ENCODE assay signal across 11 cellular contexts in the genomic region with DNA sequence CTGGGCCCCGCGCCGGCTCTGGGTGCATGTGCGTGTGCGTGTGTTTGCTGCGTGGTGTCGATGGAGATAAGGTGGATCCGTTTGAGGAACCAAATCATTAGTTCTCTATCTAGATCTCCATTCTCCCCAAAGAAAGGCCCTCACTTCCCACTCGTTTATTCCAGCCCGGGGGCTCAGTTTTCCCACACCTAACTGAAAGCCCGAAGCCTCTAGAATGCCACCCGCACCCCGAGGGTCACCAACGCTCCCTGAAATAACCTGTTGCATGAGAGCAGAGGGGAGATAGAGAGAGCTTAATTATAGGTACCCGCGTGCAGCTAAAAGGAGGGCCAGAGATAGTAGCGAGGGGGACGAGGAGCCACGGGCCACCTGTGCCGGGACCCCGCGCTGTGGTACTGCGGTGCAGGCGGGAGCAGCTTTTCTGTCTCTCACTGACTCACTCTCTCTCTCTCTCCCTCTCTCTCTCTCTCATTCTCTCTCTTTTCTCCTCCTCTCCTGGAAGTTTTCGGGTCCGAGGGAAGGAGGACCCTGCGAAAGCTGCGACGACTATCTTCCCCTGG. TPM values are rescaled to one million over a fixed set of nuclear protein-coding genes. Genes with fewer than 3 reads are reported as not detected.
A peak's percentile ranks its signal among the peaks of the same experiment; 100 is the strongest.
DNase-seq lines count a peak whose midpoint lies in the region; ATAC-seq, FAIRE-seq and TF ChIP-seq lines count a peak whose summit lies in the region.
"Had no signal": no experiment of that assay in that cellular context is flagged by ENCODE, and none has a peak within 500 bp of the region (broad histone marks: within the 10 kb centered on the region; RNA-seq: fewer than 3 reads in every experiment).

No MANE protein-coding gene starts in this region.

- no peak for FAIRE-seq in H54 (lab: Jason Lieb, UNC)
- FAIRE-seq: HepG2 had no signal

- peak overlapping the region; percentile 88 for H3K4me2 ChIP-seq in GM23338

- no peaks in the 10 kb centered on the region for H3K9me2 ChIP-seq in GM23338 (ENCODE audit: insufficient read depth)

- H3F3A ChIP-seq in GM23338 (replicated peaks; ENCODE audit: low read depth) = 0 out of 2 replicates have a peak, but pooled peaks cover 5% of the 10 kb centered on the region

- H3K27me3 Mint-ChIP-seq in GM23338 (ENCODE audit: insufficient read depth, low read depth, poor library complexity) = peaks cover 93% of the 10 kb centered on the region
- peaks cover 70% of the 10 kb centered on the region for H3K27me3 Mint-ChIP-seq in activated T-helper 17 cell treated with anti-CD3 and anti-CD28 coated beads, Interleukin-2, amount 50 U/mL, for 72 hours
- H3K27me3 Mint-ChIP-seq in mesothelial cell of epicardium (ENCODE audit: low read depth) = peaks cover 93% of the 10 kb centered on the region

- H3K36me3 Mint-ChIP-seq in GM23338 (ENCODE audit: low read depth) = no peaks in the 10 kb centered on the region; the same call in 1 of the 3 replicates
- H3K36me3 Mint-ChIP-seq in activated T-helper 17 cell treated with anti-CD3 and anti-CD28 coated beads, Interleukin-2, amount 50 U/mL, for 72 hours (ENCODE audit: low read depth) = peaks cover 9% of the 10 kb centered on the region
- H3K36me3 Mint-ChIP-seq in mesothelial cell of epicardium = no peaks in the 10 kb centered on the region

- H3K9me3 Mint-ChIP-seq in GM23338 (peaks cover 3% of the 10 kb centered on the region; the same call in 2 of the 3 replicates), mesothelial cell of epicardium (no peaks in the 10 kb centered on the region)
- no peaks in the 10 kb centered on the region for H3K9me3 Mint-ChIP-seq in activated T-helper 17 cell treated with anti-CD3 and anti-CD28 coated beads, Interleukin-2, amount 50 U/mL, for 72 hours

- no peak; the same call in 2 of the 3 replicates for ATAC-seq in GM23338
- no peak for ATAC-seq in activated T-helper 17 cell treated with anti-CD3 and anti-CD28 coated beads, Interleukin-2, amount 50 U/mL, for 72 hours (replicated peaks)
- ATAC-seq: HepG2, Panc1 had no signal

- H3K4me1 ChIP-seq in GM23338 (ENCODE audit: insufficient read depth) = peaks cover 58% of the 10 kb centered on the region

- peaks cover 13% of the 10 kb centered on the region for H4K20me1 ChIP-seq in GM23338 (replicated peaks; ENCODE audit: insufficient read depth)

- peak; percentile 57 for DNase-seq in CD1c-positive myeloid dendritic cell (ENCODE audit: extremely low spot score)
- DNase-seq in GM23338 (ENCODE audit: low spot score) = no peak
- no peak for DNase-seq in mesothelial cell of epicardium (ENCODE audit: low spot score in 2 of 2, unreplicated experiment in 2 of 2)
- DNase-seq in H54 (ENCODE audit: insufficient read length, low spot score) = no peak
- DNase-seq in NCI-H1930 (lab: John Stamatoyannopoulos, UW) = no peak
- DNase-seq in activated gamma-delta T cell (lab: John Stamatoyannopoulos, UW) = no peak
- no peak for DNase-seq in epidermal melanocyte (ENCODE audit: insufficient read length, low spot score)
- DNase-seq: brain microvascular endothelial cell had no signal

- H3K4me3 ChIP-seq in GM23338 = peak overlapping the region; percentile 64

- H3K27ac ChIP-seq in GM23338 (ENCODE audit: low read depth) = no peak overlapping the region
- H3K27ac ChIP-seq: brain microvascular endothelial cell had no signal

- TF ChIP-seq CTCF in GM23338 (conservative IDR thresholded peaks at IDR 0.05; ENCODE audit: low read depth in 2 of 2) (no peak), mesothelial cell of epicardium (IDR thresholded peaks at IDR 0.05; ENCODE audit: unreplicated experiment) (no peak)

- peaks cover 98% of the 10 kb centered on the region for H3K27me3 ChIP-seq in GM23338 (ENCODE audit: insufficient read depth)

- peak overlapping the region; percentile 91 for H2AFZ ChIP-seq in GM23338

- H3K79me2 ChIP-seq in GM23338 (replicated peaks; ENCODE audit: insufficient read depth) = no peaks in the 10 kb centered on the region

- no peaks in the 10 kb centered on the region for H3K36me3 ChIP-seq in GM23338 (ENCODE audit: insufficient read depth)
- H3K36me3 ChIP-seq: brain microvascular endothelial cell had no signal

- H3K27ac Mint-ChIP-seq in GM23338 (peak overlapping the region; percentile 34), mesothelial cell of epicardium (no peak overlapping the region)
- H3K27ac Mint-ChIP-seq in activated T-helper 17 cell treated with anti-CD3 and anti-CD28 coated beads, Interleukin-2, amount 50 U/mL, for 72 hours = no peak overlapping the region

- H3K4me3 Mint-ChIP-seq in GM23338 = peak overlapping the region; percentile 80
- H3K4me3 Mint-ChIP-seq in activated T-helper 17 cell treated with anti-CD3 and anti-CD28 coated beads, Interleukin-2, amount 50 U/mL, for 72 hours = peak overlapping the region; percentile 47
- H3K4me3 Mint-ChIP-seq in mesothelial cell of epicardium = peak overlapping the region; percentile 61

- H3K4me1 Mint-ChIP-seq in GM23338 (peaks cover 34% of the 10 kb centered on the region), mesothelial cell of epicardium (peaks cover 9% of the 10 kb centered on the region)
- peaks cover 15% of the 10 kb centered on the region for H3K4me1 Mint-ChIP-seq in activated T-helper 17 cell treated with anti-CD3 and anti-CD28 coated beads, Interleukin-2, amount 50 U/mL, for 72 hours

- TF ChIP-seq POLR2A in H54 (IDR thresholded peaks at IDR 0.05; ENCODE audit: low read depth, low read length) = no peak

TF ChIP-seq in GM23338, 12 proteins besides CTCF, POLR2A, EP300 and RAD21:
- TF ChIP-seq EZH2 (IDR thresholded peaks at IDR 0.05; ENCODE audit: low read depth, unreplicated experiment) (peak; percentile 68), STAT1 (IDR thresholded peaks at IDR 0.05; ENCODE audit: unreplicated experiment) (no peak), NANOG (IDR thresholded peaks at IDR 0.05; ENCODE audit: borderline replicate concordance) (no peak), ZNF114 (CRISPR knock-in tag; IDR thresholded peaks at IDR 0.05) (no peak)

RNA-seq across cellular contexts. Expression of gene OLIG2, which starts 0.6 kb away (rescaled TPM):
- total RNA-seq in GM23338 (2014; rRNA removed; shearing (Covaris generic)) = 0.04 and 1.4 TPM in 2 replicates
- polyA plus RNA-seq in GM23338 (2016; fragmentation: Nextera tagmentation; extraction: Ambion mirVana) = 0.09 and 0.15 TPM in 2 replicates
- total RNA-seq in activated T-helper 17 cell treated with anti-CD3 and anti-CD28 coated beads, Interleukin-2, amount 50 U/mL, for 72 hours = not detected
- 0.20 to 0.38 TPM (median 0.35 TPM) in 3 replicates for total RNA-seq in mesothelial cell of epicardium
- total RNA-seq: HepG2 had no signal
- polyA plus RNA-seq: HepG2 had no signal

RNA-seq across cellular contexts. Expression of gene OLIG1, which starts 43.6 kb away (rescaled TPM):
- total RNA-seq in GM23338 (2014; rRNA removed; shearing (Covaris generic)) = 0.14 and 0.19 TPM in 2 replicates
- polyA plus RNA-seq in GM23338 (2016; fragmentation: Nextera tagmentation; extraction: Ambion mirVana) = 0.81 and 2.0 TPM in 2 replicates
- total RNA-seq in activated T-helper 17 cell treated with anti-CD3 and anti-CD28 coated beads, Interleukin-2, amount 50 U/mL, for 72 hours = not detected
- not detected in 3 replicates for total RNA-seq in mesothelial cell of epicardium
- total RNA-seq: HepG2 had no signal
- polyA plus RNA-seq: HepG2 had no signal
